In genomic region chr9:96654450-96655197, GRCh38 we compare ENCODE assay signal across 8 cellular contexts. TPM values are rescaled to one million over a fixed set of nuclear protein-coding genes. Genes with fewer than 3 reads are reported as not detected.
A peak's percentile ranks its signal among the peaks of the same experiment; 100 is the strongest.
DNase-seq lines count a peak whose midpoint lies in the region; ATAC-seq and TF ChIP-seq lines count a peak whose summit lies in the region.

No MANE protein-coding gene starts in this region.

- H3K4me3 ChIP-seq in A673 (ENCODE audit: low read depth, low read length, poor library complexity, severe bottlenecking) = peak overlapping the region; percentile 56
- peak overlapping the region; percentile 70 for H3K4me3 ChIP-seq in effector memory CD4-positive, alpha-beta T cell (ENCODE audit: insufficient read depth, low read depth, low read length, poor library complexity, severe bottlenecking)

- H3K27ac ChIP-seq in A673 (ENCODE audit: low read depth, low read length, poor library complexity, severe bottlenecking) = no peak overlapping the region
- H3K27ac ChIP-seq in effector memory CD4-positive, alpha-beta T cell (ENCODE audit: insufficient read depth, low read length, poor library complexity, severe bottlenecking) = peak overlapping the region; percentile 85

- no peaks in the 10 kb centered on the region for H3K4me1 ChIP-seq in A673 (ENCODE audit: insufficient read depth, low read length, poor library complexity, severe bottlenecking)
- peaks cover 4% of the 10 kb centered on the region for H3K4me1 ChIP-seq in effector memory CD4-positive, alpha-beta T cell (ENCODE audit: control insufficient read depth, insufficient read depth, low read length, poor library complexity, severe bottlenecking)

- ATAC-seq in GM18907 (IDR thresholded peaks at IDR 0.05; ENCODE audit: unreplicated experiment) (peak; percentile 62), HG03342 (IDR thresholded peaks at IDR 0.05; ENCODE audit: unreplicated experiment) (peak; percentile 64)

- no TSS peak for BruUV-seq in A673 (replicated peaks; lab: Mats Ljungman, UMichigan)

- CTCF ChIA-PET in A673 (lab: Charles Lee) = interaction anchor here (0.6 to 0.9 kb wide), 2 partner anchors 12 kb away, joined by 3 read pairs; no protein-coding TSS in a partner anchor

- no peak for TF ChIP-seq CTCF in A673 (conservative IDR thresholded peaks at IDR 0.05; ENCODE audit: low read depth, low read length)

- DNase-seq in A673 (ENCODE audit: low spot score) = peak; percentile 81
- DNase-seq in NCI-H748 (lab: John Stamatoyannopoulos, UW; ENCODE audit: unreplicated experiment) = peak; percentile 94
- peak; percentile 82 for DNase-seq in activated CD8-positive, alpha-beta memory T cell treated with anti-CD3 and anti-CD28 coated beads for 24 hours
- DNase-seq in effector memory CD4-positive, alpha-beta T cell = peak; percentile 64 to 77 (median 65)
- peak; percentile 77 for DNase-seq in medulla oblongata (ENCODE audit: extremely low spot score)
- DNase-seq in stimulated activated CD4-positive, alpha-beta T cell treated with anti-CD3 and anti-CD28 coated beads, TNF-alpha, amount 100 ng/mL, for 24 hours (ENCODE audit: low read depth in 3 of 3) = peak; percentile 23 to 46 (median 27)

- POLR2A ChIA-PET in A673 (lab: Charles Lee; ENCODE audit: low non-redundant PET) = no interaction called here

- H3K9me3 ChIP-seq in A673 (ENCODE audit: low read depth, low read length, poor library complexity, severe bottlenecking) = no peaks in the 10 kb centered on the region
- H3K9me3 ChIP-seq in effector memory CD4-positive, alpha-beta T cell (ENCODE audit: control insufficient read depth, low read length) = no peaks in the 10 kb centered on the region

- H3K36me3 ChIP-seq in A673 (ENCODE audit: insufficient read depth, low read length, poor library complexity, severe bottlenecking) = no peaks in the 10 kb centered on the region
- peaks cover 12% of the 10 kb centered on the region for H3K36me3 ChIP-seq in effector memory CD4-positive, alpha-beta T cell (ENCODE audit: control insufficient read depth, insufficient read depth, low read length)

- intact Hi-C loops in A673 (cut with micrococcal nuclease; ENCODE audit: unreplicated experiment) = loop anchor here (5.0 kb wide), 1 partner anchor 202 kb away; the partner anchor contains the start of gene HABP4

- no peaks in the 10 kb centered on the region for H3K27me3 ChIP-seq in A673 (replicated peaks; ENCODE audit: insufficient read depth, low read depth, low read length, poor library complexity)
- H3K27me3 ChIP-seq in effector memory CD4-positive, alpha-beta T cell (replicated peaks; ENCODE audit: control insufficient read depth, insufficient read depth, low read length, poor library complexity, severe bottlenecking) = no peaks in the 10 kb centered on the region

RNA-seq across cellular contexts. Expression of gene PRXL2C, which starts 0.5 kb away (rescaled TPM):
- 2.4 and 2.6 TPM in 2 replicates for total RNA-seq in A673 (2021)

RNA-seq across cellular contexts. Expression of gene CDC14B, which starts 35.0 kb away (rescaled TPM):
- total RNA-seq in A673 (2021) = 3.8 and 5.2 TPM in 2 replicates

Comparison
In these comparisons a context has a peak if more than half of its experiments do, and no peak if none do; other contexts are left out.
1. DNase-seq: peak in every context shown above with its lines; median percentile 94 in NCI-H748; 82 in activated CD8-positive, alpha-beta memory T cell treated with anti-CD3 and anti-CD28 coated beads for 24 hours; 81 in A673; 77 in medulla oblongata; 65 in effector memory CD4-positive, alpha-beta T cell; 27 in stimulated activated CD4-positive, alpha-beta T cell treated with anti-CD3 and anti-CD28 coated beads, TNF-alpha, amount 100 ng/mL, for 24 hours.